Comparison of ENCODE assay signal across 25 cellular contexts in genomic region chr21:25913488-25913887, GRCh38.
DNase-seq lines count a peak whose midpoint lies in the region; ATAC-seq and TF ChIP-seq lines count a peak whose summit lies in the region.
"Had no signal": no experiment of that assay in that cellular context is flagged by ENCODE, and none has a peak within 500 bp of the region (broad histone marks: within the 10 kb centered on the region; RNA-seq: fewer than 3 reads in every experiment).

No MANE protein-coding gene starts in this region.

- peaks cover 15% of the 10 kb centered on the region for H4K20me1 ChIP-seq in GM23338 (replicated peaks; ENCODE audit: insufficient read depth)

- peaks cover 4% of the 10 kb centered on the region; the same call in 1 of the 2 replicates for H3F3A ChIP-seq in GM23338 (replicated peaks; ENCODE audit: low read depth)

- no peak overlapping the region for H3K4me3 ChIP-seq in GM23338
- H3K4me3 ChIP-seq: coronary artery, lower lobe of right lung, mucosa of descending colon, tibial artery had no signal

- peaks cover 37% of the 10 kb centered on the region for H3K36me3 Mint-ChIP-seq in GM23338 (ENCODE audit: low read depth)
- H3K36me3 Mint-ChIP-seq in WTC11 = peaks cover 28% of the 10 kb centered on the region
- H3K36me3 Mint-ChIP-seq in stimulated activated naive B cell treated with anti-CD40 and anti-IgM and Interleukin-4, amounts not matched to agents 10 μg/mL and 1 μg/mL and 100 μg/mL, for 72 hours = peaks cover 16 to 17% of the 10 kb centered on the region in 2 donors
- H3K36me3 Mint-ChIP-seq: activated CD8-positive, alpha-beta memory T cell treated with anti-CD3 and anti-CD28 coated beads, Interleukin-2, amount 10 ng/mL, durations not matched to agents 7 days and 5 days had no signal

- H3K4me3 Mint-ChIP-seq in GM23338 (no peak overlapping the region), WTC11 (no peak overlapping the region)
- no peak overlapping the region for H3K4me3 Mint-ChIP-seq in stimulated activated naive B cell treated with anti-CD40 and anti-IgM and Interleukin-4, amounts not matched to agents 10 μg/mL and 1 μg/mL and 100 μg/mL, for 72 hours
- H3K4me3 Mint-ChIP-seq: activated CD8-positive, alpha-beta memory T cell treated with anti-CD3 and anti-CD28 coated beads, Interleukin-2, amount 10 ng/mL, durations not matched to agents 7 days and 5 days; activated naive CD4-positive, alpha-beta T cell treated with anti-CD3 and anti-CD28 coated beads, Interleukin-2, amount 10 ng/mL, durations not matched to agents 7 days and 5 days; activated T-cell treated with anti-CD3 and anti-CD28 coated beads, Interleukin-2, amount 50 U/mL, for 72 hours; stimulated activated naive CD8-positive, alpha-beta T cell treated with anti-CD3 and anti-CD28 coated beads, Interleukin-15, Interleukin-2, amounts not matched to agents 100 ng/mL and 50 ng/mL, for 24 hours had no signal

- TF ChIP-seq CTCF in GM23338 (conservative IDR thresholded peaks at IDR 0.05; ENCODE audit: low read depth in 2 of 2) (no peak), WTC11 (IDR thresholded peaks at IDR 0.05) (no peak)

- CTCF ChIA-PET in WTC11 (lab: Charles Lee) = no interaction called here

- peaks cover 40% of the 10 kb centered on the region for H3K79me2 ChIP-seq in GM23338 (replicated peaks; ENCODE audit: insufficient read depth)
- H3K79me2 ChIP-seq: parathyroid adenoma had no signal

- peak overlapping the region; percentile 76 for H3K27ac ChIP-seq in GM23338 (ENCODE audit: low read depth)
- H3K27ac ChIP-seq: coronary artery, lower lobe of right lung, parathyroid adenoma, tibial artery had no signal

- 0 out of 2 replicates have a peak, but pooled peaks cover 4% of the 10 kb centered on the region for H3K9me2 ChIP-seq in GM23338 (ENCODE audit: insufficient read depth)
- H3K9me2 ChIP-seq: SK-N-SH had no signal

- H3K27me3 Mint-ChIP-seq in GM23338 (ENCODE audit: insufficient read depth, low read depth, poor library complexity) = peaks cover 11% of the 10 kb centered on the region
- H3K27me3 Mint-ChIP-seq in WTC11 (ENCODE audit: low read depth) = no peaks in the 10 kb centered on the region
- H3K27me3 Mint-ChIP-seq in stimulated activated naive B cell treated with anti-CD40 and anti-IgM and Interleukin-4, amounts not matched to agents 10 μg/mL and 1 μg/mL and 100 μg/mL, for 72 hours = no peaks in the 10 kb centered on the region
- H3K27me3 Mint-ChIP-seq: activated CD8-positive, alpha-beta memory T cell treated with anti-CD3 and anti-CD28 coated beads, Interleukin-2, amount 10 ng/mL, durations not matched to agents 7 days and 5 days; activated naive CD4-positive, alpha-beta T cell treated with anti-CD3 and anti-CD28 coated beads, Interleukin-2, amount 10 ng/mL, durations not matched to agents 7 days and 5 days; stimulated activated naive CD8-positive, alpha-beta T cell treated with anti-CD3 and anti-CD28 coated beads, Interleukin-15, Interleukin-2, amounts not matched to agents 100 ng/mL and 50 ng/mL, for 24 hours had no signal

- POLR2A ChIA-PET in WTC11 (lab: Charles Lee) = no interaction called here

- H3K9me3 Mint-ChIP-seq in GM23338 (peaks cover 8% of the 10 kb centered on the region), WTC11 (peaks cover 5% of the 10 kb centered on the region)
- no peaks in the 10 kb centered on the region for H3K9me3 Mint-ChIP-seq in stimulated activated naive B cell treated with anti-CD40 and anti-IgM and Interleukin-4, amounts not matched to agents 10 μg/mL and 1 μg/mL and 100 μg/mL, for 72 hours

- H3K4me1 Mint-ChIP-seq in GM23338 (peaks cover 35% of the 10 kb centered on the region), WTC11 (peaks cover 46% of the 10 kb centered on the region)
- H3K4me1 Mint-ChIP-seq in stimulated activated naive B cell treated with anti-CD40 and anti-IgM and Interleukin-4, amounts not matched to agents 10 μg/mL and 1 μg/mL and 100 μg/mL, for 72 hours = peaks cover 8 to 19% of the 10 kb centered on the region in 2 donors
- H3K4me1 Mint-ChIP-seq: activated CD8-positive, alpha-beta memory T cell treated with anti-CD3 and anti-CD28 coated beads, Interleukin-2, amount 10 ng/mL, durations not matched to agents 7 days and 5 days; activated naive CD4-positive, alpha-beta T cell treated with anti-CD3 and anti-CD28 coated beads, Interleukin-2, amount 10 ng/mL, durations not matched to agents 7 days and 5 days had no signal

- peaks cover 26% of the 10 kb centered on the region for H3K4me1 ChIP-seq in GM23338 (ENCODE audit: insufficient read depth)
- H3K4me1 ChIP-seq: parathyroid adenoma had no signal

- H3K36me3 ChIP-seq in GM23338 (ENCODE audit: insufficient read depth) = no peaks in the 10 kb centered on the region
- H3K36me3 ChIP-seq: tibial artery had no signal

- DNase-seq in GM23338 (ENCODE audit: low spot score) (no peak), WTC11 (ENCODE audit: low spot score) (no peak), NCI-H1105 treated with DMSO at 0.1 percent for 48 hours (lab: John Stamatoyannopoulos, UW) (no peak), AML-193 (lab: John Stamatoyannopoulos, UW) (no peak)
- DNase-seq in stimulated activated naive B cell treated with anti-CD40 and anti-IgM and Interleukin-4, amounts not matched to agents 10 μg/mL and 1 μg/mL and 100 μg/mL, for 72 hours = no peak
- DNase-seq: activated CD4-positive, alpha-beta T cell treated with anti-CD3 and anti-CD28 coated beads for 48 hours; activated CD8-positive, alpha-beta memory T cell treated with anti-CD3 and anti-CD28 coated beads, Interleukin-2, amount 10 ng/mL, durations not matched to agents 7 days and 5 days; activated naive CD4-positive, alpha-beta T cell treated with anti-CD3 and anti-CD28 coated beads, Interleukin-2, amount 10 ng/mL, durations not matched to agents 7 days and 5 days; activated T-cell treated with anti-CD3 and anti-CD28 coated beads, Interleukin-2, amount 50 U/mL, for 72 hours; amygdala; DMS79; GF-D8; islet precursor cell; lower lobe of right lung; mucosa of descending colon; NCI-H82; right cardiac atrium; SK-N-SH; stimulated activated CD4-positive, alpha-beta T cell treated with anti-CD3 and anti-CD28 coated beads, Interleukin-4, amount 100 ng/mL, for 4 hours; tibial artery had no signal

- H3K27ac Mint-ChIP-seq in GM23338 = no peak overlapping the region
- H3K27ac Mint-ChIP-seq in WTC11 = peak overlapping the region; percentile 10; the same call in 1 of the 2 replicates
- no peak overlapping the region for H3K27ac Mint-ChIP-seq in stimulated activated naive B cell treated with anti-CD40 and anti-IgM and Interleukin-4, amounts not matched to agents 10 μg/mL and 1 μg/mL and 100 μg/mL, for 72 hours
- H3K27ac Mint-ChIP-seq: activated CD8-positive, alpha-beta memory T cell treated with anti-CD3 and anti-CD28 coated beads, Interleukin-2, amount 10 ng/mL, durations not matched to agents 7 days and 5 days; activated naive CD4-positive, alpha-beta T cell treated with anti-CD3 and anti-CD28 coated beads, Interleukin-2, amount 10 ng/mL, durations not matched to agents 7 days and 5 days; activated T-cell treated with anti-CD3 and anti-CD28 coated beads, Interleukin-2, amount 50 U/mL, for 72 hours; stimulated activated naive CD8-positive, alpha-beta T cell treated with anti-CD3 and anti-CD28 coated beads, Interleukin-15, Interleukin-2, amounts not matched to agents 100 ng/mL and 50 ng/mL, for 24 hours had no signal

- H3K27me3 ChIP-seq in GM23338 (ENCODE audit: insufficient read depth) = no peaks in the 10 kb centered on the region
- H3K27me3 ChIP-seq: tibial artery had no signal

- H3K4me2 ChIP-seq in GM23338 = no peak overlapping the region
- H3K4me2 ChIP-seq: SK-N-SH had no signal

- no peak overlapping the region for H2AFZ ChIP-seq in GM23338
- H2AFZ ChIP-seq: parathyroid adenoma had no signal

- ATAC-seq in GM18508 (IDR thresholded peaks at IDR 0.05; ENCODE audit: insufficient read depth, unreplicated experiment) = peak; percentile 74
- no peak for ATAC-seq in GM23338
- no peak for ATAC-seq in WTC11
- peak; percentile 75 to 79 for ATAC-seq in stimulated activated naive B cell treated with anti-CD40 and anti-IgM and Interleukin-4, amounts not matched to agents 10 μg/mL and 1 μg/mL and 100 μg/mL, for 72 hours (replicated peaks)
- ATAC-seq in HG02885 (IDR thresholded peaks at IDR 0.05; ENCODE audit: poor library complexity, unreplicated experiment) = no peak
- ATAC-seq: activated CD8-positive, alpha-beta memory T cell treated with anti-CD3 and anti-CD28 coated beads, Interleukin-2, amount 10 ng/mL, durations not matched to agents 7 days and 5 days; activated T-cell treated with anti-CD3 and anti-CD28 coated beads, Interleukin-2, amount 50 U/mL, for 72 hours; lower lobe of right lung; mucosa of descending colon; right cardiac atrium had no signal

TF ChIP-seq in GM23338, 12 proteins besides CTCF, POLR2A, EP300 and RAD21 (continues in another document):
- TF ChIP-seq ZNF114 (CRISPR knock-in tag; IDR thresholded peaks at IDR 0.05) (no peak), STAT1 (IDR thresholded peaks at IDR 0.05; ENCODE audit: unreplicated experiment) (no peak), ETS1 (IDR thresholded peaks at IDR 0.05) (no peak)

TF ChIP-seq in WTC11, 78 proteins besides CTCF, POLR2A, EP300 and RAD21 (continues in another document):
- TF ChIP-seq NR1H2 (CRISPR knock-in tag; IDR thresholded peaks at IDR 0.05) (no peak), PRDM15 (CRISPR knock-in tag; IDR thresholded peaks at IDR 0.05) (no peak), FOXJ3 (CRISPR knock-in tag; IDR thresholded peaks at IDR 0.05; ENCODE audit: borderline replicate concordance) (no peak)

Comparison
In these comparisons a context has a peak if more than half of its experiments do, and no peak if none do; other contexts are left out.
1. ATAC-seq: peak in GM18508 (single experiment) and stimulated activated naive B cell treated with anti-CD40 and anti-IgM and Interleukin-4, amounts not matched to agents 10 μg/mL and 1 μg/mL and 100 μg/mL, for 72 hours (2 of 2); none in GM23338 (single experiment), WTC11 (single experiment) and HG02885 (single experiment).